Comparison of ENCODE assay signal across 12 cellular contexts in the genomic region with DNA sequence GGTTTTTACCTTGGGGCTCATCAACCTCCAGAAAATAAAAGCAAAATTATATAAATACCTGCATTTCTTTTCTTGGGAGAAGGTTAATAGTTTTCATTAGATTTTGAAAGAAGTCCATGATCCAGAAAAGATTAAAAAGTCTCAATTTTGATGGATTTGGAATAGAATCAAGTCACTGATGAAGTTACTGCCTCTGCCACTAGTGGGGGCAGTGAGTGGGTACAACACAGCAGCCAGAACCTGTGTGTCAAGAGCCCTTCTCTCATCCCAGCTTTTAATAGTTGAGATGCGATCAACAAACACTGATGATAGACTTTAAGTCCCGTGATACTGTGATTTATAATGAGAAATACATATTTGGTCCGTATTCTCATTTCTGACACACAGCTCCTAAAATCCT.
DNase-seq lines count a peak whose midpoint lies in the region; ATAC-seq and TF ChIP-seq lines count a peak whose summit lies in the region.
"Had no signal": no experiment of that assay in that cellular context is flagged by ENCODE, and none has a peak within 500 bp of the region (broad histone marks: within the 10 kb centered on the region; RNA-seq: fewer than 3 reads in every experiment).

No MANE protein-coding gene starts in this region.

- CTCF ChIA-PET in activated naive CD4-positive, alpha-beta T cell treated with anti-CD3 and anti-CD28 coated beads for 36 hours (lab: Charles Lee) = no interaction called here

- H3K4me2 ChIP-seq in Karpas-422 (ENCODE audit: low read depth, low read length, poor library complexity, severe bottlenecking) = no peak overlapping the region

- H3K36me3 ChIP-seq in heart right ventricle (no peaks in the 10 kb centered on the region), Karpas-422 (ENCODE audit: insufficient read depth, low read length) (no peaks in the 10 kb centered on the region), gastrocnemius medialis (no peaks in the 10 kb centered on the region)

- ATAC-seq in heart right ventricle = peak in 2 of 8 donors; percentile 29 to 45
- no peak for ATAC-seq in gastrocnemius medialis

- intact Hi-C loops in heart right ventricle (cut with DNase I) = loop anchor here in 4 of 10 donors (5.0 to 10.0 kb wide), 4 partner anchors 82 to 198 kb away; no protein-coding TSS in a partner anchor
- intact Hi-C loops in cardiac septum (cut with DNase I) = loop anchor here (5.0 kb wide), 1 partner anchor 200 kb away; no protein-coding TSS in a partner anchor
- intact Hi-C loops in activated naive CD4-positive, alpha-beta T cell treated with anti-CD3 and anti-CD28 coated beads for 36 hours (cut with micrococcal nuclease) = no loop called here
- intact Hi-C loops in gastrocnemius medialis (cut with DNase I; ENCODE audit: low total_unique reads) = no loop called here

- H3K27me3 Mint-ChIP-seq in activated naive CD4-positive, alpha-beta T cell treated with anti-CD3 and anti-CD28 coated beads for 36 hours (ENCODE audit: low read depth) = no peaks in the 10 kb centered on the region

- no peaks in the 10 kb centered on the region for H3K27me3 ChIP-seq in heart right ventricle
- H3K27me3 ChIP-seq in Karpas-422 (ENCODE audit: low read length) = no peaks in the 10 kb centered on the region
- no peaks in the 10 kb centered on the region for H3K27me3 ChIP-seq in gastrocnemius medialis

- no peaks in the 10 kb centered on the region for H3K79me2 ChIP-seq in Karpas-422 (ENCODE audit: low read length)

- in situ Hi-C loops in gastrocnemius medialis (cut with MboI; ENCODE audit: low sequenced_read_pairs in 4 of 4) = no loop called here

- H3K27ac Mint-ChIP-seq in activated naive CD4-positive, alpha-beta T cell treated with anti-CD3 and anti-CD28 coated beads for 36 hours = no peak overlapping the region
- H3K27ac Mint-ChIP-seq: CD14-positive monocyte had no signal

- H3K9me3 ChIP-seq in heart right ventricle (no peaks in the 10 kb centered on the region), Karpas-422 (ENCODE audit: low read length) (no peaks in the 10 kb centered on the region), gastrocnemius medialis (no peaks in the 10 kb centered on the region)

- peaks cover 10 to 65% (median 31%) of the 10 kb centered on the region in 9 donors for H3K4me1 ChIP-seq in heart right ventricle
- H3K4me1 ChIP-seq in Karpas-422 (ENCODE audit: low read length) = no peaks in the 10 kb centered on the region
- no peaks in the 10 kb centered on the region for H3K4me1 ChIP-seq in gastrocnemius medialis

- H3K4me3 Mint-ChIP-seq in activated naive CD4-positive, alpha-beta T cell treated with anti-CD3 and anti-CD28 coated beads for 36 hours = no peak overlapping the region
- H3K4me3 Mint-ChIP-seq: CD14-positive monocyte had no signal

- no peak overlapping the region for H2AFZ ChIP-seq in Karpas-422 (ENCODE audit: low read length)

- no peak overlapping the region for H3K9ac ChIP-seq in Karpas-422 (ENCODE audit: low read length)

- DNase-seq in heart right ventricle = no peak
- DNase-seq in cardiac septum (ENCODE audit: low spot score) = no peak
- DNase-seq in Karpas-422 = peak; percentile 60
- peak; percentile 35 for DNase-seq in choroid plexus epithelial cell (ENCODE audit: low read depth)
- DNase-seq in retinal pigment epithelial cell (ENCODE audit: low read depth) = no peak
- no peak for DNase-seq in substantia nigra (lab: John Stamatoyannopoulos, UW)
- no peak for DNase-seq in activated naive CD4-positive, alpha-beta T cell treated with anti-CD3 and anti-CD28 coated beads for 36 hours
- DNase-seq in gastrocnemius medialis = no peak
- DNase-seq: central memory CD4-positive, alpha-beta T cell; NCI-H2029 treated with DMSO at 0.1 percent for 48 hours; occipital lobe had no signal

- H3K4me1 Mint-ChIP-seq in activated naive CD4-positive, alpha-beta T cell treated with anti-CD3 and anti-CD28 coated beads for 36 hours (ENCODE audit: low read depth) = no peaks in the 10 kb centered on the region
- H3K4me1 Mint-ChIP-seq: CD14-positive monocyte had no signal

- no peaks in the 10 kb centered on the region for H4K20me1 ChIP-seq in Karpas-422 (ENCODE audit: insufficient read depth, low read depth, low read length)

- TF ChIP-seq CTCF in heart right ventricle (IDR thresholded peaks at IDR 0.05) (peak; percentile 9 to 54 (median 34)), choroid plexus epithelial cell (conservative IDR thresholded peaks at IDR 0.05; ENCODE audit: low read depth, low read length) (peak; percentile 63), retinal pigment epithelial cell (conservative IDR thresholded peaks at IDR 0.05; ENCODE audit: low read depth, low read length) (peak; percentile 44), gastrocnemius medialis (IDR thresholded peaks at IDR 0.05 in 4 of 5, conservative IDR thresholded peaks at IDR 0.05 in 1 of 5) (peak in 1 of 5 experiments; percentile 24)

- H3K4me3 ChIP-seq in heart right ventricle = no peak overlapping the region
- no peak overlapping the region for H3K4me3 ChIP-seq in Karpas-422 (ENCODE audit: low read length)
- no peak overlapping the region for H3K4me3 ChIP-seq in choroid plexus epithelial cell (ENCODE audit: low read depth, low read length)
- H3K4me3 ChIP-seq in retinal pigment epithelial cell (ENCODE audit: low read length) = no peak overlapping the region
- no peak overlapping the region for H3K4me3 ChIP-seq in gastrocnemius medialis

- H3K36me3 Mint-ChIP-seq in activated naive CD4-positive, alpha-beta T cell treated with anti-CD3 and anti-CD28 coated beads for 36 hours (ENCODE audit: low read depth) = no peaks in the 10 kb centered on the region
- H3K36me3 Mint-ChIP-seq: CD14-positive monocyte had no signal

- no peaks in the 10 kb centered on the region for H3K9me3 Mint-ChIP-seq in activated naive CD4-positive, alpha-beta T cell treated with anti-CD3 and anti-CD28 coated beads for 36 hours

- WGBS in heart right ventricle, 2 donors = 63 to 78% methylated on average over 3 of the region's 3 CpGs

- TF ChIP-seq POLR2A in gastrocnemius medialis (IDR thresholded peaks at IDR 0.05) = no peak

- H3K9me2 ChIP-seq in Karpas-422 (replicated peaks; ENCODE audit: insufficient read depth, low read length) = no peaks in the 10 kb centered on the region

- H3K27ac ChIP-seq in heart right ventricle = peak overlapping the region in 6 of 10 donors; percentile 16 to 73 (median 42)
- no peak overlapping the region for H3K27ac ChIP-seq in Karpas-422 (ENCODE audit: low read length)
- no peak overlapping the region for H3K27ac ChIP-seq in substantia nigra (ENCODE audit: low read depth, low read length, poor library complexity, severe bottlenecking)
- H3K27ac ChIP-seq in gastrocnemius medialis = no peak overlapping the region

Comparison
In these comparisons a context has a peak if more than half of its experiments do, and no peak if none do; other contexts are left out.
1. DNase-seq: peak in Karpas-422 (single experiment) and choroid plexus epithelial cell (single experiment); none in heart right ventricle (0 of 2), cardiac septum (single experiment), retinal pigment epithelial cell (single experiment), substantia nigra (0 of 49), activated naive CD4-positive, alpha-beta T cell treated with anti-CD3 and anti-CD28 coated beads for 36 hours (single experiment) and gastrocnemius medialis (0 of 2).
2. H3K27ac ChIP-seq: peak in heart right ventricle (6 of 10); none in Karpas-422 (single experiment), substantia nigra (single experiment) and gastrocnemius medialis (0 of 4).